ENCODE assay signal across 14 cellular contexts in the genomic region with DNA sequence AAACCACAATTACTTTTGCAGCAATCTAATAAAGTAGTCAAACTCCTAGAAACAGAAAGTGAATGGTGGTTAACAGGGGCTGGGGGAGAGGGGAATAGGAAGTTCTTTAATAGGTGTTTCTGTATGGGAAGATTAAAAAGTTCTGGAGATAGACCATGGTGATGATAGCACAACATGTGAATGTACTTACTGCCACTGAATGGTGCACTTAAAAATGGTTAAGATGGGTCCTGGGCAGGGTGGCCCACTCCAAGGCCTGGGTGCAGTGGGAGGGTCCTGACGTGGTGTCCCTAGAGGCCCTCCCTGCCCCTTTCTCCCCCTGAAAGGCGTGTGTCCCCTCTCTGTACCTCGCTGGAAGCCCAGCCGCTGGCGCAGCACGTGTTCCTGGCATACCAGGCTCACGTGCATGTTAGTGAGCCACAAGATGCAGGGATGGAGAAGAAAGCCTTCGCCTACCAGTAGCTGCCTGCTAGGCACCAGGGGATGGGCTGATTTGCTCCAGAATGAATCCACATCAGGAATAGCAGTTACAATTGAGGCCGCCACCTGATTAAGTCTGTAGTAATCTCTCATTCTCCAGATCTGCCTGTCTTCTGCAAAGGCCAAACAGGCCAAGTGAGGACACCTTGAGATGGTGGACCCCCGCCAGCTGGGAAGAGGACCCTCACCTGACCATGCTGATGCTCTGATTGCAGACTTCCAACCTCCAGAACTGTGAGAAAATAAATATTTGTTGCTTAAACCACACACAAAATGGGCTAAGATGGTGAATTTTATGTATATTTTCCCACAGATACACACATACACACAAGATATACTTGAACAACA.
A peak's percentile ranks its signal among the peaks of the same experiment; 100 is the strongest.
DNase-seq lines count a peak whose midpoint lies in the region; ATAC-seq, FAIRE-seq and TF ChIP-seq lines count a peak whose summit lies in the region.
"Had no signal": no experiment of that assay in that cellular context is flagged by ENCODE, and none has a peak within 500 bp of the region (broad histone marks: within the 10 kb centered on the region; RNA-seq: fewer than 3 reads in every experiment).

No MANE protein-coding gene starts in this region.

- ATAC-seq in CD8-positive, alpha-beta T cell = no peak
- ATAC-seq in natural killer cell (no peak), GM19455 (IDR thresholded peaks at IDR 0.05; ENCODE audit: unreplicated experiment) (no peak)
- ATAC-seq: SK-N-SH treated with all-trans-retinoic acid at 6 μM for 48 hours had no signal

- peak in 2 of 7 experiments; percentile 16 to 36 for DNase-seq in CD8-positive, alpha-beta T cell
- DNase-seq in Jurkat, Clone E6-1 (ENCODE audit: low read depth, low spot score) = no peak
- DNase-seq in activated naive CD8-positive, alpha-beta T cell treated with anti-CD3 and anti-CD28 coated beads for 36 hours = no peak
- DNase-seq in natural killer cell (peak; percentile 25), urothelium cell line (ENCODE audit: low spot score) (no peak), SHP77 treated with DMSO at 0.1 percent for 48 hours (lab: John Stamatoyannopoulos, UW) (no peak), NCI-H1105 (lab: John Stamatoyannopoulos, UW) (no peak)
- DNase-seq: COR-L47, HFFc6, NCI-H526 had no signal

- intact Hi-C loops in CD8-positive, alpha-beta T cell (cut with DNase I, micrococcal nuclease) = loop anchor here (1.0 to 10.0 kb wide), 7 partner anchors 70 to 845 kb away; a partner anchor contains a TSS
- intact Hi-C loops in natural killer cell (cut with micrococcal nuclease) = loop anchor here (2.0 to 10.0 kb wide), 3 partner anchors 106 to 315 kb away; a partner anchor contains a TSS

- no peaks in the 10 kb centered on the region for H3K36me3 Mint-ChIP-seq in CD8-positive, alpha-beta T cell
- H3K36me3 Mint-ChIP-seq in activated naive CD8-positive, alpha-beta T cell treated with anti-CD3 and anti-CD28 coated beads for 36 hours = peaks cover 16% of the 10 kb centered on the region
- H3K36me3 Mint-ChIP-seq in natural killer cell = no peaks in the 10 kb centered on the region

- H3K4me3 Mint-ChIP-seq in CD8-positive, alpha-beta T cell = peak overlapping the region; percentile 55
- peak overlapping the region; percentile 55 for H3K4me3 Mint-ChIP-seq in activated naive CD8-positive, alpha-beta T cell treated with anti-CD3 and anti-CD28 coated beads for 36 hours
- H3K4me3 Mint-ChIP-seq in natural killer cell = peak overlapping the region; percentile 77
- H3K4me3 Mint-ChIP-seq: HFFc6 had no signal

- H3K4me1 Mint-ChIP-seq in CD8-positive, alpha-beta T cell (ENCODE audit: low read depth) = peaks cover 79% of the 10 kb centered on the region
- peaks cover 85% of the 10 kb centered on the region for H3K4me1 Mint-ChIP-seq in activated naive CD8-positive, alpha-beta T cell treated with anti-CD3 and anti-CD28 coated beads for 36 hours
- H3K4me1 Mint-ChIP-seq in natural killer cell = peaks cover 93 to 94% of the 10 kb centered on the region in 2 donors

- POLR2A ChIA-PET in CD8-positive, alpha-beta T cell (lab: Charles Lee) = interaction anchor here (0.6 to 4.4 kb wide), 12 partner anchors 12 to 317 kb away, joined by 3 to 52 read pairs (median 4); a partner anchor contains a TSS

- peak overlapping the region; percentile 89 for H3K27ac Mint-ChIP-seq in CD8-positive, alpha-beta T cell
- peak overlapping the region; percentile 98 for H3K27ac Mint-ChIP-seq in activated naive CD8-positive, alpha-beta T cell treated with anti-CD3 and anti-CD28 coated beads for 36 hours
- peak overlapping the region; percentile 83 to 96 for H3K27ac Mint-ChIP-seq in natural killer cell
- H3K27ac Mint-ChIP-seq: HFFc6 had no signal

- peaks cover 72% of the 10 kb centered on the region for H3K4me1 ChIP-seq in CD8-positive, alpha-beta T cell (ENCODE audit: insufficient read depth, low read length)

- H3K27me3 ChIP-seq in CD8-positive, alpha-beta T cell (ENCODE audit: insufficient read depth, low read length) = no peaks in the 10 kb centered on the region

- peak overlapping the region; percentile 27 for H3K4me3 ChIP-seq in CD8-positive, alpha-beta T cell (ENCODE audit: low read depth, low read length)
- peak overlapping the region; percentile 6; the same call in 1 of the 2 replicates for H3K4me3 ChIP-seq in Jurkat, Clone E6-1 (ENCODE audit: low read length)
- H3K4me3 ChIP-seq: thoracic aorta had no signal

- H3K27ac ChIP-seq in CD8-positive, alpha-beta T cell (ENCODE audit: low read depth, low read length) = peak overlapping the region; percentile 68
- H3K27ac ChIP-seq: thoracic aorta had no signal

- no peak for FAIRE-seq in urothelium cell line (lab: Jason Lieb, UNC)
- FAIRE-seq: keratinocyte had no signal

- H3K9me3 ChIP-seq in CD8-positive, alpha-beta T cell (ENCODE audit: low read length) = no peaks in the 10 kb centered on the region
- H3K9me3 ChIP-seq: thoracic aorta had no signal

- no peaks in the 10 kb centered on the region for H3K36me3 ChIP-seq in CD8-positive, alpha-beta T cell (ENCODE audit: insufficient read depth, low read length)
- H3K36me3 ChIP-seq: thoracic aorta had no signal

- TF ChIP-seq CTCF in CD8-positive, alpha-beta T cell (IDR thresholded peaks at IDR 0.05) = no peak
- TF ChIP-seq CTCF in natural killer cell (IDR thresholded peaks at IDR 0.05) = no peak

- CTCF ChIA-PET in CD8-positive, alpha-beta T cell (lab: Charles Lee) = interaction anchor here (0.6 to 2.9 kb wide), 9 partner anchors 35 to 325 kb away, joined by 3 to 23 read pairs (median 5); a partner anchor contains a TSS

- H3K9me3 Mint-ChIP-seq in CD8-positive, alpha-beta T cell = no peaks in the 10 kb centered on the region
- peaks cover 10% of the 10 kb centered on the region for H3K9me3 Mint-ChIP-seq in activated naive CD8-positive, alpha-beta T cell treated with anti-CD3 and anti-CD28 coated beads for 36 hours
- peaks cover 0 to 4% of the 10 kb centered on the region in 2 donors for H3K9me3 Mint-ChIP-seq in natural killer cell
- H3K9me3 Mint-ChIP-seq: HFFc6 had no signal

- no peaks in the 10 kb centered on the region for H3K27me3 Mint-ChIP-seq in CD8-positive, alpha-beta T cell (ENCODE audit: low read depth)
- H3K27me3 Mint-ChIP-seq in activated naive CD8-positive, alpha-beta T cell treated with anti-CD3 and anti-CD28 coated beads for 36 hours = no peaks in the 10 kb centered on the region
- no peaks in the 10 kb centered on the region for H3K27me3 Mint-ChIP-seq in natural killer cell (ENCODE audit: low read depth in 2 of 2)
